Comparison of ENCODE assay signal across 14 cellular contexts in genomic region chr19:6099633-6100032, GRCh38. TPM values are rescaled to one million over a fixed set of nuclear protein-coding genes. Genes with fewer than 3 reads are reported as not detected.
DNase-seq lines count a peak whose midpoint lies in the region; ATAC-seq and TF ChIP-seq lines count a peak whose summit lies in the region.
"Had no signal": no experiment of that assay in that cellular context is flagged by ENCODE, and none has a peak within 500 bp of the region (broad histone marks: within the 10 kb centered on the region; RNA-seq: fewer than 3 reads in every experiment).

No MANE protein-coding gene starts in this region.

- in situ Hi-C loops in gastrocnemius medialis (cut with MboI; ENCODE audit: low sequenced_read_pairs in 4 of 4), result no loop called here

- intact Hi-C loops in gastrocnemius medialis (cut with DNase I; ENCODE audit: low total_unique reads) (no loop called here), posterior cingulate gyrus (cut with DNase I) (no loop called here)
- intact Hi-C loops in activated T-helper 1 cell treated with anti-CD3 and anti-CD28 coated beads, Interleukin-12 subunit alpha, Interleukin-12 subunit beta, Interleukin-2, Interleukin-4 antibody, amounts not matched to agents 30 ng/mL and 10 ng/mL and 1 ng/mL, durations not matched to agents 14 hours and 24 hours and 36 hours (cut with micrococcal nuclease), result no loop called here

- peak overlapping the region; percentile 85 for H3K27ac ChIP-seq in HL-60 (replicated peaks)
- H3K27ac ChIP-seq in esophagus (ENCODE audit: low read depth in 2 of 2, low read length in 1 of 2), result peak overlapping the region; percentile 9 to 54
- peak overlapping the region in 3 of 4 donors; percentile 49 to 64 (median 57) for H3K27ac ChIP-seq in gastrocnemius medialis

- H3K4me3 ChIP-seq in HL-60 (replicated peaks; ENCODE audit: insufficient read depth, low read length), result no peak overlapping the region
- no peak overlapping the region for H3K4me3 ChIP-seq in esophagus (ENCODE audit: low read depth in 1 of 2, low read length in 2 of 2)
- H3K4me3 ChIP-seq in gastrocnemius medialis, result no peak overlapping the region

- no peak for ATAC-seq in gastrocnemius medialis

- WGBS in esophagus, 2 donors, result 76 to 84% methylated on average over 2 of the region's 2 CpGs

- TF ChIP-seq CTCF in HL-60 (IDR thresholded peaks at IDR 0.05; ENCODE audit: insufficient read depth, low read length) (no peak), gastrocnemius medialis (IDR thresholded peaks at IDR 0.05 in 4 of 5, conservative IDR thresholded peaks at IDR 0.05 in 1 of 5) (no peak), chondrocyte (IDR thresholded peaks at IDR 0.05) (no peak)

- H3K27me3 ChIP-seq in HL-60 (ENCODE audit: insufficient read depth, poor library complexity, severe bottlenecking) (no peaks in the 10 kb centered on the region), esophagus (ENCODE audit: control insufficient read depth in 1 of 2, insufficient read depth in 2 of 2, low read length in 2 of 2) (no peaks in the 10 kb centered on the region), gastrocnemius medialis (no peaks in the 10 kb centered on the region)
- H3K27me3 ChIP-seq: right lobe of liver had no signal

- DNase-seq in HL-60 (ENCODE audit: low read depth in 1 of 2, low spot score in 1 of 2), result no peak
- DNase-seq in NCI-H524 treated with DMSO at 0.1 percent for 48 hours (lab: John Stamatoyannopoulos, UW), result peak; percentile 97
- DNase-seq in gastrocnemius medialis, result no peak
- DNase-seq in chondrocyte (ENCODE audit: low spot score), result no peak
- no peak for DNase-seq in activated T-helper 1 cell treated with anti-CD3 and anti-CD28 coated beads, Interleukin-12 subunit alpha, Interleukin-12 subunit beta, Interleukin-2, Interleukin-4 antibody, amounts not matched to agents 30 ng/mL and 10 ng/mL and 1 ng/mL, durations not matched to agents 14 hours and 24 hours and 36 hours (ENCODE audit: low spot score)
- DNase-seq in posterior cingulate gyrus, result no peak
- DNase-seq: activated effector memory CD4-positive, alpha-beta T cell treated with anti-CD3 and anti-CD28 coated beads, Interleukin-2, amount 50 U/mL, for 16 hours; DMS53; Karpas-422; NCI-H526; right lobe of liver had no signal

- H3K4me1 ChIP-seq in esophagus (ENCODE audit: control insufficient read depth in 2 of 2, insufficient read depth in 2 of 2, low read length in 1 of 2), result peaks cover 0 to 10% of the 10 kb centered on the region in 2 donors
- H3K4me1 ChIP-seq in gastrocnemius medialis, result peaks cover 0 to 3% of the 10 kb centered on the region in 2 donors

- H3K9me3 Mint-ChIP-seq in chondrocyte (ENCODE audit: low read depth), result no peaks in the 10 kb centered on the region
- peaks cover 8% of the 10 kb centered on the region for H3K9me3 Mint-ChIP-seq in activated T-helper 1 cell treated with anti-CD3 and anti-CD28 coated beads, Interleukin-12 subunit alpha, Interleukin-12 subunit beta, Interleukin-2, Interleukin-4 antibody, amounts not matched to agents 30 ng/mL and 10 ng/mL and 1 ng/mL, durations not matched to agents 14 hours and 24 hours and 36 hours

- H3K4me1 Mint-ChIP-seq in chondrocyte (ENCODE audit: low read depth), result peaks cover 68% of the 10 kb centered on the region
- H3K4me1 Mint-ChIP-seq in activated T-helper 1 cell treated with anti-CD3 and anti-CD28 coated beads, Interleukin-12 subunit alpha, Interleukin-12 subunit beta, Interleukin-2, Interleukin-4 antibody, amounts not matched to agents 30 ng/mL and 10 ng/mL and 1 ng/mL, durations not matched to agents 14 hours and 24 hours and 36 hours (ENCODE audit: low read depth), result peaks cover 9% of the 10 kb centered on the region

- H3K36me3 ChIP-seq in esophagus (ENCODE audit: control insufficient read depth in 2 of 2, insufficient read depth in 2 of 2, low read length in 1 of 2), result no peaks in the 10 kb centered on the region
- H3K36me3 ChIP-seq in gastrocnemius medialis, result no peaks in the 10 kb centered on the region
- H3K36me3 ChIP-seq: right lobe of liver had no signal

- TF ChIP-seq POLR2A in gastrocnemius medialis (IDR thresholded peaks at IDR 0.05), result no peak

- no peak overlapping the region for H3K4me3 Mint-ChIP-seq in chondrocyte (ENCODE audit: unreplicated experiment)
- no peak overlapping the region for H3K4me3 Mint-ChIP-seq in activated T-helper 1 cell treated with anti-CD3 and anti-CD28 coated beads, Interleukin-12 subunit alpha, Interleukin-12 subunit beta, Interleukin-2, Interleukin-4 antibody, amounts not matched to agents 30 ng/mL and 10 ng/mL and 1 ng/mL, durations not matched to agents 14 hours and 24 hours and 36 hours

- H3K27me3 Mint-ChIP-seq in chondrocyte (ENCODE audit: low read depth), result no peaks in the 10 kb centered on the region
- peaks cover 2% of the 10 kb centered on the region for H3K27me3 Mint-ChIP-seq in activated T-helper 1 cell treated with anti-CD3 and anti-CD28 coated beads, Interleukin-12 subunit alpha, Interleukin-12 subunit beta, Interleukin-2, Interleukin-4 antibody, amounts not matched to agents 30 ng/mL and 10 ng/mL and 1 ng/mL, durations not matched to agents 14 hours and 24 hours and 36 hours (ENCODE audit: insufficient read depth)

- H3K27ac Mint-ChIP-seq in chondrocyte (ENCODE audit: unreplicated experiment), result no peak overlapping the region
- H3K27ac Mint-ChIP-seq in activated T-helper 1 cell treated with anti-CD3 and anti-CD28 coated beads, Interleukin-12 subunit alpha, Interleukin-12 subunit beta, Interleukin-2, Interleukin-4 antibody, amounts not matched to agents 30 ng/mL and 10 ng/mL and 1 ng/mL, durations not matched to agents 14 hours and 24 hours and 36 hours, result no peak overlapping the region

- no peaks in the 10 kb centered on the region for H3K9me3 ChIP-seq in esophagus (ENCODE audit: control insufficient read depth in 2 of 2, insufficient read depth in 1 of 2, low read depth in 1 of 2, low read length in 1 of 2)
- no peaks in the 10 kb centered on the region for H3K9me3 ChIP-seq in gastrocnemius medialis
- H3K9me3 ChIP-seq: right lobe of liver had no signal

- no peaks in the 10 kb centered on the region for H3K36me3 Mint-ChIP-seq in chondrocyte (ENCODE audit: low read depth)
- peaks cover 7% of the 10 kb centered on the region for H3K36me3 Mint-ChIP-seq in activated T-helper 1 cell treated with anti-CD3 and anti-CD28 coated beads, Interleukin-12 subunit alpha, Interleukin-12 subunit beta, Interleukin-2, Interleukin-4 antibody, amounts not matched to agents 30 ng/mL and 10 ng/mL and 1 ng/mL, durations not matched to agents 14 hours and 24 hours and 36 hours (ENCODE audit: low read depth)

RNA-seq across cellular contexts. Expression of gene RFX2, which starts 10.7 kb away (rescaled TPM):
- 1 to 10 TPM; 5.3 to 8.8 TPM for polyA plus RNA-seq in esophagus
- 10 to 100 TPM in 1 of 4 donors, 1 to 10 TPM in 2, under 1 TPM in 1; 0.31 to 10.5 (median 2.2) TPM for total RNA-seq in gastrocnemius medialis
- 5.6 to 9.9 TPM (median 6.5 TPM) in 3 replicates for total RNA-seq in chondrocyte
- total RNA-seq in activated T-helper 1 cell treated with anti-CD3 and anti-CD28 coated beads, Interleukin-12 subunit alpha, Interleukin-12 subunit beta, Interleukin-2, Interleukin-4 antibody, amounts not matched to agents 30 ng/mL and 10 ng/mL and 1 ng/mL, durations not matched to agents 14 hours and 24 hours and 36 hours, result 9.2 and 10.2 TPM in 2 replicates

RNA-seq across cellular contexts. Expression of gene ACSBG2, which starts 35.8 kb away (rescaled TPM):
- polyA plus RNA-seq in esophagus, result under 1 TPM in 1 of 2 donors, not detected in 1; 0.12 TPM
- total RNA-seq in gastrocnemius medialis (not detected), chondrocyte (0.10 TPM in 1 of 3 replicates, not detected in the others)
- not detected in 2 replicates for total RNA-seq in activated T-helper 1 cell treated with anti-CD3 and anti-CD28 coated beads, Interleukin-12 subunit alpha, Interleukin-12 subunit beta, Interleukin-2, Interleukin-4 antibody, amounts not matched to agents 30 ng/mL and 10 ng/mL and 1 ng/mL, durations not matched to agents 14 hours and 24 hours and 36 hours
- total RNA-seq: kidney epithelial cell; right lobe of liver; T-helper 1 cell treated with Interleukin-12 subunit alpha and Interleukin-12 subunit beta and Interleukin-4 antibody, amounts not matched to agents 30 ng/mL and 1 ng/mL, for 36 hours had no signal

Comparison
In these comparisons a context has a peak if more than half of its experiments do, and no peak if none do; other contexts are left out.
1. H3K27ac ChIP-seq: peak in every context shown above with its lines; median percentile 85 in HL-60; 57 in gastrocnemius medialis; 32 in esophagus.